20 cellular contexts compared by ENCODE assay signal in the genomic region with DNA sequence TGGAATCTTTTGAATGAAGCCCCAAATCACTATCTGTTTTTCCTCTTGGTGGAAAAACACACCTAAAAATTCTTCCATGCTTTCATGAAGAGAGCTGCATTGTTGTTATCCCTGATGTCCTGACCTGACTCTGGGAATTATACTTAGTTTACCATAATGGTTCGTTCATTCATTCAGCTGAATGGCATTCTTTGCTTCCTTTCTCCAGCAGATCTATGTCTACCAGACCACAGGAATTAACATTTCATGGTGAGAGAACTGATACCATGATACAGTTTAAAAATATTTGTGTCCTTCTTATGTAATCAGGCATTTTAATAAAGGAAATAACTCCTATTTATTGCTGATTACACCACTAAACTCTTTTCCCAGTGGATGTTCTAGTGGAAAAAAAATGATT. TPM values are rescaled to one million over a fixed set of nuclear protein-coding genes. Genes with fewer than 3 reads are reported as not detected.
"Had no signal": no experiment of that assay in that cellular context is flagged by ENCODE, and none has a peak within 500 bp of the region (broad histone marks: within the 10 kb centered on the region; RNA-seq: fewer than 3 reads in every experiment).

No MANE protein-coding gene starts in this region.

- H3K36me3 Mint-ChIP-seq: naive thymus-derived CD4-positive, alpha-beta T cell had no signal

- H3K4me3 Mint-ChIP-seq: endodermal cell; naive thymus-derived CD4-positive, alpha-beta T cell; nephron progenitor cell had no signal

- H3K9me3 Mint-ChIP-seq: endodermal cell, nephron progenitor cell had no signal

- DNase-seq: effector CD4-positive, alpha-beta T cell; endodermal cell; erythroblast; heart left ventricle; hippocampal formation; kidney glomerular epithelial cell; mesendoderm; naive thymus-derived CD4-positive, alpha-beta T cell; nephron progenitor cell; posterior cingulate gyrus; right cardiac atrium; stimulated activated CD4-positive, alpha-beta T cell treated with anti-CD3 and anti-CD28 coated beads, Interleukin-2, amount 100 ng/mL, for 48 hours; stimulated activated naive CD4-positive, alpha-beta T cell treated with Interleukin-2 at 50 U/mL for 16 hours; trophoblast cell had no signal

- H3K4me1 Mint-ChIP-seq: naive thymus-derived CD4-positive, alpha-beta T cell; nephron progenitor cell had no signal

- H3K4me1 ChIP-seq: heart left ventricle had no signal

- H3K27ac Mint-ChIP-seq: endodermal cell; naive thymus-derived CD4-positive, alpha-beta T cell; nephron progenitor cell had no signal

- H3K27ac ChIP-seq: coronary artery, heart left ventricle had no signal

- H3K4me2 ChIP-seq: smooth muscle cell had no signal

- H3K4me3 ChIP-seq: coronary artery, heart left ventricle, smooth muscle cell had no signal

- H3K36me3 ChIP-seq: heart left ventricle had no signal

RNA-seq across cellular contexts. Expression of a gene that starts 11.1 kb away (rescaled TPM):
- total RNA-seq: dermis microvascular lymphatic vessel endothelial cell, endothelial cell of umbilical vein, lung microvascular endothelial cell, osteocyte, right cardiac atrium, smooth muscle cell had no signal
- polyA plus RNA-seq: heart left ventricle; naive thymus-derived CD4-positive, alpha-beta T cell; right cardiac atrium; smooth muscle cell had no signal
